In genomic region chr2:55232863-55233657, GRCh38 we compare ENCODE assay signal across 8 cellular contexts. TPM values are rescaled to one million over a fixed set of nuclear protein-coding genes. Genes with fewer than 3 reads are reported as not detected.
DNase-seq lines count a peak whose midpoint lies in the region; ATAC-seq lines count a peak whose summit lies in the region.

No MANE protein-coding gene starts in this region.

- H3K27me3 Mint-ChIP-seq in stimulated activated naive CD8-positive, alpha-beta T cell treated with anti-CD3 and anti-CD28 coated beads, Interleukin-15, Interleukin-2, amounts not matched to agents 100 ng/mL and 50 ng/mL, for 24 hours = no peaks in the 10 kb centered on the region

- ATAC-seq in GM19043 (IDR thresholded peaks at IDR 0.05; ENCODE audit: low read depth, unreplicated experiment) = peak; percentile 5

- H3K36me3 Mint-ChIP-seq in stimulated activated naive CD8-positive, alpha-beta T cell treated with anti-CD3 and anti-CD28 coated beads, Interleukin-15, Interleukin-2, amounts not matched to agents 100 ng/mL and 50 ng/mL, for 24 hours (ENCODE audit: low read depth) = peaks cover 72% of the 10 kb centered on the region

- H3K4me3 ChIP-seq in mesodermal cell (ENCODE audit: extremely low read depth, insufficient read depth, low read length, poor library complexity, severe bottlenecking) = peak overlapping the region; percentile 99

- H3K27ac ChIP-seq in mesodermal cell (ENCODE audit: low read depth, low read length, severe bottlenecking) = peak overlapping the region; percentile 95

- H3K27ac Mint-ChIP-seq in stimulated activated naive CD8-positive, alpha-beta T cell treated with anti-CD3 and anti-CD28 coated beads, Interleukin-15, Interleukin-2, amounts not matched to agents 100 ng/mL and 50 ng/mL, for 24 hours = peak overlapping the region; percentile 99

- in situ Hi-C loops in ACHN (cut with HindIII; ENCODE audit: low pct_ligation_motif_present, low pct_unique_long_range_greater_than_20kb, low sequenced_read_pairs) = no loop called here

- no peaks in the 10 kb centered on the region for H3K9me3 ChIP-seq in mesodermal cell (ENCODE audit: control insufficient read depth, low read length)

- DNase-seq in ACHN (peak; percentile 35), HT-29 (ENCODE audit: low spot score) (peak; percentile 47), HCEC 1CT (no peak)
- peak; percentile 53 for DNase-seq in activated CD4-positive, alpha-beta T cell treated with anti-CD3 and anti-CD28 coated beads for 48 hours
- peak; percentile 47 for DNase-seq in effector CD4-positive, alpha-beta T cell

- no peaks in the 10 kb centered on the region for H3K9me3 Mint-ChIP-seq in stimulated activated naive CD8-positive, alpha-beta T cell treated with anti-CD3 and anti-CD28 coated beads, Interleukin-15, Interleukin-2, amounts not matched to agents 100 ng/mL and 50 ng/mL, for 24 hours

- peaks cover 50% of the 10 kb centered on the region for H3K36me3 ChIP-seq in mesodermal cell (ENCODE audit: control insufficient read depth, insufficient read depth, low read length)

- peaks cover 19% of the 10 kb centered on the region for H3K4me1 ChIP-seq in mesodermal cell (ENCODE audit: control insufficient read depth, insufficient read depth, low read length, poor library complexity, severe bottlenecking)

- H3K4me3 Mint-ChIP-seq in stimulated activated naive CD8-positive, alpha-beta T cell treated with anti-CD3 and anti-CD28 coated beads, Interleukin-15, Interleukin-2, amounts not matched to agents 100 ng/mL and 50 ng/mL, for 24 hours = peak overlapping the region; percentile 99

- peaks cover 59% of the 10 kb centered on the region for H3K4me1 Mint-ChIP-seq in stimulated activated naive CD8-positive, alpha-beta T cell treated with anti-CD3 and anti-CD28 coated beads, Interleukin-15, Interleukin-2, amounts not matched to agents 100 ng/mL and 50 ng/mL, for 24 hours (ENCODE audit: low read depth)

- WGBS in mesodermal cell (ENCODE audit: insufficient coverage in 2 of 2), 2 experiments = 2 to 4% methylated on average over 23 to 27 of the region's 33 CpGs

RNA-seq across cellular contexts. Expression of gene RPS27A, which starts 0.6 kb away (rescaled TPM):
- total RNA-seq in HT-29 (2014; rRNA removed; shearing (Covaris generic)) = 852 and 923 TPM in 2 replicates
- 2,266 TPM for polyA plus RNA-seq in mesodermal cell (2013, experiment 1 of 2)
- 2,178 TPM for polyA plus RNA-seq in mesodermal cell (2013, experiment 2 of 2)

RNA-seq across cellular contexts. Expression of gene CLHC1, which starts 1.0 kb away (rescaled TPM):
- 0.46 and 1.3 TPM in 2 replicates for total RNA-seq in HT-29 (2014; rRNA removed; shearing (Covaris generic))
- 9.5 TPM for polyA plus RNA-seq in mesodermal cell (2013, experiment 1 of 2)
- polyA plus RNA-seq in mesodermal cell (2013, experiment 2 of 2) = 16.6 TPM

RNA-seq across cellular contexts. Expression of gene MTIF2, which starts 36.0 kb away (rescaled TPM):
- 15.5 and 15.9 TPM in 2 replicates for total RNA-seq in HT-29 (2014; rRNA removed; shearing (Covaris generic))
- polyA plus RNA-seq in mesodermal cell (2013, experiment 1 of 2) = 25.2 TPM
- polyA plus RNA-seq in mesodermal cell (2013, experiment 2 of 2) = 29.6 TPM
